27 cellular contexts compared by ENCODE assay signal in the genomic region with DNA sequence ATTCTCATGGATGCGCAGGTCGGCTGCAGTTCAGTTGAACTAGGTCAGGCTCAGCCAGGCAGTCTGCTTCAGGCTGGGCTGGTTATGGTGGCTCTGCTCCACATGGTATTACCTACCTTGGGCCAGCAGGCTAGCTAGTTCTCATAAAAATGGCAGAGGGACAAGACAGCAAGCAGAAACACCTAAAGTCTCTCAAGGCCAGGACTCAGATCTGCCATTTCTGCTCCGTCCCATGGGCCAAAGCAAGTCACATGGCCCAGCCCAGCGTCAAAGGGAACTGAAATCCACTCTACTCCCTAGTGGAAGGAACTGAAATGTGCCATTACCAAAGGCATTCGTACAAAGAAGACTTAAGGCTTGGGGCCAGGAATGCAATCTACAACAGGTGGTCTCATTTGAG.
"Had no signal": no experiment of that assay in that cellular context is flagged by ENCODE, and none has a peak within 500 bp of the region (broad histone marks: within the 10 kb centered on the region; RNA-seq: fewer than 3 reads in every experiment).

No MANE protein-coding gene starts in this region.

- H3K4me1 ChIP-seq: ascending aorta had no signal

- H3K4me3 ChIP-seq: ascending aorta, cardiac muscle cell, K562, PC-9 had no signal

- H3K4me2 ChIP-seq: PC-9 had no signal

- H3K36me3 ChIP-seq: ascending aorta, cardiac muscle cell had no signal

- ATAC-seq: activated CD4-positive, alpha-beta T cell treated with anti-CD3 and anti-CD28 coated beads for 36 hours; activated CD8-positive, alpha-beta T cell treated with anti-CD3 and anti-CD28 coated beads, Interleukin-2, amount 10 ng/mL, durations not matched to agents 7 days and 5 days; activated T-helper 17 cell treated with anti-CD3 and anti-CD28 coated beads, Interleukin-2, amount 50 U/mL, for 72 hours; K562 had no signal

- H3K27ac ChIP-seq: ascending aorta, cardiac muscle cell, PC-9 had no signal

- H3K27me3 ChIP-seq: ascending aorta, cardiac muscle cell had no signal

- DNase-seq: activated CD4-positive, alpha-beta T cell treated with anti-CD3 and anti-CD28 coated beads for 36 hours; activated CD4-positive, alpha-beta T cell treated with anti-CD3 and anti-CD28 coated beads, Interleukin-2, amount 10 ng/mL, durations not matched to agents 7 days and 5 days; activated CD4-positive, alpha-beta T cell treated with anti-CD3 and anti-CD28 coated beads, Interleukin-2, amount 50 U/mL, for 48 hours; activated CD8-positive, alpha-beta memory T cell treated with anti-CD3 and anti-CD28 coated beads, Interleukin-2, amount 50 U/mL, for 4 hours; activated CD8-positive, alpha-beta T cell treated with anti-CD3 and anti-CD28 coated beads, Interleukin-2, amount 10 ng/mL, durations not matched to agents 7 days and 5 days; activated effector memory CD4-positive, alpha-beta T cell treated with anti-CD3 and anti-CD28 coated beads, Interleukin-2, amount 50 U/mL, for 16 hours; activated naive CD4-positive, alpha-beta T cell treated with Interleukin-2 at 50 U/mL for 16 hours; activated naive CD8-positive, alpha-beta T cell treated with anti-CD3 and anti-CD28 coated beads, Interleukin-2, amount 10 ng/mL, durations not matched to agents 7 days and 5 days; activated T-cell treated with anti-CD3 and anti-CD28 coated beads, Interleukin-2, amount 50 U/mL, for 48 hours; amygdala; NCI-H1092; NCI-H1436 treated with DMSO at 0.1 percent for 48 hours; NCI-H1694 treated with DMSO at 0.1 percent for 48 hours; NCI-H2029; NCI-H345; NCI-H524 treated with DMSO at 0.1 percent for 48 hours; NK-92 treated with Interleukin-12 subunit alpha and Interleukin-12 subunit beta, amount 100 ng/mL, for 24 hours; PC-9; Right ventricle myocardium superior; SW 1271; T-helper 1 cell; T-helper 2 cell; T-helper 9 cell had no signal

- H3K9me3 ChIP-seq: ascending aorta had no signal
